20 cellular contexts compared by ENCODE assay signal in genomic region chr5:157168286-157168685, GRCh38. TPM values are rescaled to one million over a fixed set of nuclear protein-coding genes. Genes with fewer than 3 reads are reported as not detected.
"Had no signal": no experiment of that assay in that cellular context is flagged by ENCODE, and none has a peak within 500 bp of the region (broad histone marks: within the 10 kb centered on the region; RNA-seq: fewer than 3 reads in every experiment).

No MANE protein-coding gene starts in this region.

- DNase-seq: activated CD8-positive, alpha-beta memory T cell treated with anti-CD3 and anti-CD28 coated beads for 24 hours; heart left ventricle; mucosa of descending colon; nucleus accumbens; right lobe of liver; SHP77; stimulated activated CD4-positive, alpha-beta T cell treated with anti-CD3 and anti-CD28 coated beads, Interleukin-1b, Interleukin-23, amount 100 ng/mL, for 48 hours; stomach had no signal

- H3K27ac Mint-ChIP-seq: progenitor cell of endocrine pancreas had no signal

- H3K27ac ChIP-seq: cardiac muscle cell, heart left ventricle, right lobe of liver, stomach, thoracic aorta had no signal

- H3K27me3 Mint-ChIP-seq: natural killer cell treated with Interleukin-12 subunit alpha and Interleukin-12 subunit beta and Interleukin-15 and Interleukin-18, amount 100 ng/mL, for 72 hours; progenitor cell of endocrine pancreas had no signal

- H3K9me3 ChIP-seq: heart left ventricle, mucosa of descending colon, right lobe of liver, thoracic aorta had no signal

- ATAC-seq: activated CD4-positive, CD25-positive, alpha-beta regulatory T cell treated with anti-CD3 and anti-CD28 coated beads, Interleukin-2, amount 50 U/mL, for 24 hours; heart left ventricle; mucosa of descending colon; natural killer cell treated with Interleukin-12 subunit alpha and Interleukin-12 subunit beta and Interleukin-15 and Interleukin-18, amount 100 ng/mL, for 72 hours; right lobe of liver had no signal

- FAIRE-seq: colon, endothelial cell of umbilical vein, frontal cortex had no signal

- H3K27me3 ChIP-seq: cardiac muscle cell, right lobe of liver had no signal

- H3K36me3 Mint-ChIP-seq: natural killer cell treated with Interleukin-12 subunit alpha and Interleukin-12 subunit beta and Interleukin-15 and Interleukin-18, amount 100 ng/mL, for 72 hours had no signal

RNA-seq across cellular contexts. Expression of gene GARIN3, which starts 2.2 kb away (rescaled TPM):
- total RNA-seq: cardiac muscle cell; endothelial cell of umbilical vein; fibroblast of lung; frontal cortex; heart left ventricle; lung microvascular endothelial cell; mucosa of descending colon; natural killer cell treated with Interleukin-12 subunit alpha and Interleukin-12 subunit beta and Interleukin-15 and Interleukin-18, amount 100 ng/mL, for 72 hours; progenitor cell of endocrine pancreas; right lobe of liver; stomach; T-helper 2 cell treated with Interferon-gamma antibody and Interleukin-4, amounts not matched to agents 100 ng/mL and 5 ng/mL, for 36 hours; thoracic aorta; urinary bladder had no signal
- polyA plus RNA-seq: cardiac muscle cell, endothelial cell of umbilical vein, fibroblast of lung, heart left ventricle, stomach, urinary bladder had no signal

RNA-seq across cellular contexts. Expression of gene ITK, which starts 12.4 kb away (rescaled TPM):
- total RNA-seq: cardiac muscle cell, endothelial cell of umbilical vein, frontal cortex, lung microvascular endothelial cell, progenitor cell of endocrine pancreas had no signal
- polyA plus RNA-seq: cardiac muscle cell, endothelial cell of umbilical vein, fibroblast of lung had no signal

RNA-seq across cellular contexts. Expression of gene HAVCR2, which starts 59.4 kb away (rescaled TPM):
- total RNA-seq: endothelial cell of umbilical vein, lung microvascular endothelial cell had no signal
- polyA plus RNA-seq: cardiac muscle cell, endothelial cell of umbilical vein had no signal
